Comparison of ENCODE assay signal across 15 cellular contexts in the genomic region with DNA sequence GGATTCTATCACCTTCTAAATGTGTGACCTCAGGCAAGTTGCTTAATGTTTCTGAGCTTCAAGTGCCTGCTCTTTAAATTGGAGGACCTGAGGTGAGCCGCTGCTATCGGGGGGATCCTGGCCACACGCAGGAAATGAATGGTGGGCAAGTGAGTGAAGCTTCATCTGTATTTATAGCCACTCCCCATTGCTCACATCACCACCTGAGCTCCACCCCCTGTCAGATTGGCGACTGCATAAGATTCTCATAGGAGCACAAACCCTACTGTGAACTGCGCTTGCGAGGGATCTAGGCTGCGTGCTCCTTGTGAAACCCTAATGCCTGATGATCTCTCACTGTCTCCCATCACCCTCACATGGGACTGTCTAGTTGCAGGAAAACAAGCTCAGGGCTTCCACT.
DNase-seq lines count a peak whose midpoint lies in the region.
"Had no signal": no experiment of that assay in that cellular context is flagged by ENCODE, and none has a peak within 500 bp of the region (broad histone marks: within the 10 kb centered on the region; RNA-seq: fewer than 3 reads in every experiment).

No MANE protein-coding gene starts in this region.

- no peak overlapping the region for H3K27ac Mint-ChIP-seq in activated T-helper 2 cell treated with anti-CD3 and anti-CD28 coated beads, Interferon-gamma antibody, Interleukin-2, Interleukin-4, amounts not matched to agents 10 μg/mL and 5 μg/mL and 100 μg/mL, durations not matched to agents 14 hours and 24 hours and 36 hours

- no peaks in the 10 kb centered on the region for H3K9me3 Mint-ChIP-seq in activated T-helper 2 cell treated with anti-CD3 and anti-CD28 coated beads, Interferon-gamma antibody, Interleukin-2, Interleukin-4, amounts not matched to agents 10 μg/mL and 5 μg/mL and 100 μg/mL, durations not matched to agents 14 hours and 24 hours and 36 hours

- intact Hi-C loops in activated T-helper 2 cell treated with anti-CD3 and anti-CD28 coated beads, Interferon-gamma antibody, Interleukin-2, Interleukin-4, amounts not matched to agents 10 μg/mL and 5 μg/mL and 100 μg/mL, durations not matched to agents 14 hours and 24 hours and 36 hours (cut with micrococcal nuclease): no loop called here

- peak overlapping the region; percentile 66 for H3K27ac ChIP-seq in epithelial cell of prostate
- H3K27ac ChIP-seq: HL-60, PC-9 had no signal

- no peak overlapping the region for H3K4me3 Mint-ChIP-seq in activated T-helper 2 cell treated with anti-CD3 and anti-CD28 coated beads, Interferon-gamma antibody, Interleukin-2, Interleukin-4, amounts not matched to agents 10 μg/mL and 5 μg/mL and 100 μg/mL, durations not matched to agents 14 hours and 24 hours and 36 hours (ENCODE audit: low read depth)

- H3K4me1 Mint-ChIP-seq in activated T-helper 2 cell treated with anti-CD3 and anti-CD28 coated beads, Interferon-gamma antibody, Interleukin-2, Interleukin-4, amounts not matched to agents 10 μg/mL and 5 μg/mL and 100 μg/mL, durations not matched to agents 14 hours and 24 hours and 36 hours (ENCODE audit: low read depth): peaks cover 77% of the 10 kb centered on the region

- peak; percentile 34 for DNase-seq in stimulated activated naive CD4-positive, alpha-beta T cell treated with Interleukin-2 at 50 U/mL for 16 hours (lab: John Stamatoyannopoulos, UW)
- DNase-seq in stimulated activated naive CD4-positive, alpha-beta T cell (lab: John Stamatoyannopoulos, UW): no peak
- peak; percentile 47 to 61 for DNase-seq in activated CD4-positive, alpha-beta T cell treated with anti-CD3 and anti-CD28 coated beads, Interleukin-2, amount 50 U/mL, for 48 hours
- DNase-seq in epithelial cell of prostate (ENCODE audit: low read depth, low spot score) (no peak), NCI-H1436 treated with DMSO at 0.1 percent for 48 hours (lab: John Stamatoyannopoulos, UW) (no peak), DMS114 treated with DMSO at 0.1 percent for 48 hours (lab: John Stamatoyannopoulos, UW; ENCODE audit: unreplicated experiment) (no peak), occipital lobe (lab: John Stamatoyannopoulos, UW) (no peak)
- no peak for DNase-seq in activated T-helper 2 cell treated with anti-CD3 and anti-CD28 coated beads, Interferon-gamma antibody, Interleukin-2, Interleukin-4, amounts not matched to agents 10 μg/mL and 5 μg/mL and 100 μg/mL, durations not matched to agents 14 hours and 24 hours and 36 hours (ENCODE audit: low spot score)
- DNase-seq: DND-41, KG1, NCI-H1417 treated with DMSO at 0.1 percent for 48 hours, NCI-H510A, PC-9, substantia nigra had no signal

- H3K27me3 Mint-ChIP-seq in activated T-helper 2 cell treated with anti-CD3 and anti-CD28 coated beads, Interferon-gamma antibody, Interleukin-2, Interleukin-4, amounts not matched to agents 10 μg/mL and 5 μg/mL and 100 μg/mL, durations not matched to agents 14 hours and 24 hours and 36 hours (ENCODE audit: low read depth): no peaks in the 10 kb centered on the region

- H3K36me3 Mint-ChIP-seq in activated T-helper 2 cell treated with anti-CD3 and anti-CD28 coated beads, Interferon-gamma antibody, Interleukin-2, Interleukin-4, amounts not matched to agents 10 μg/mL and 5 μg/mL and 100 μg/mL, durations not matched to agents 14 hours and 24 hours and 36 hours (ENCODE audit: low read depth): no peaks in the 10 kb centered on the region

Comparison
In these comparisons a context has a peak if more than half of its experiments do, and no peak if none do; other contexts are left out.
1. DNase-seq: peak in stimulated activated naive CD4-positive, alpha-beta T cell treated with Interleukin-2 at 50 U/mL for 16 hours (single experiment) and activated CD4-positive, alpha-beta T cell treated with anti-CD3 and anti-CD28 coated beads, Interleukin-2, amount 50 U/mL, for 48 hours (2 of 2); none in stimulated activated naive CD4-positive, alpha-beta T cell (0 of 6), epithelial cell of prostate (single experiment), NCI-H1436 treated with DMSO at 0.1 percent for 48 hours (single experiment), DMS114 treated with DMSO at 0.1 percent for 48 hours (single experiment), occipital lobe (single experiment) and activated T-helper 2 cell treated with anti-CD3 and anti-CD28 coated beads, Interferon-gamma antibody, Interleukin-2, Interleukin-4, amounts not matched to agents 10 μg/mL and 5 μg/mL and 100 μg/mL, durations not matched to agents 14 hours and 24 hours and 36 hours (single experiment).